ENCODE assay signal across 20 cellular contexts in genomic region chr17:74999523-74999922, GRCh38. TPM values are rescaled to one million over a fixed set of nuclear protein-coding genes. Genes with fewer than 3 reads are reported as not detected.
"Had no signal": no experiment of that assay in that cellular context is flagged by ENCODE, and none has a peak within 500 bp of the region (broad histone marks: within the 10 kb centered on the region; RNA-seq: fewer than 3 reads in every experiment).

No MANE protein-coding gene starts in this region.

- H3K4me1 ChIP-seq: neural progenitor cell had no signal

- H3K27me3 ChIP-seq: esophagus squamous epithelium, neural progenitor cell had no signal

- H3K9me3 ChIP-seq: esophagus squamous epithelium, thoracic aorta had no signal

- H3K4me3 ChIP-seq: esophagus squamous epithelium, neural progenitor cell, skin epidermis, thoracic aorta had no signal

- DNase-seq: activated CD4-positive, alpha-beta T cell treated with anti-CD3 and anti-CD28 coated beads for 1 hour; activated CD4-positive, alpha-beta T cell treated with anti-CD3 and anti-CD28 coated beads, Interleukin-2, amount 10 ng/mL, durations not matched to agents 7 days and 5 days; activated CD8-positive, alpha-beta T cell treated with anti-CD3 and anti-CD28 coated beads for 36 hours; activated gamma-delta T cell treated with Interleukin-2 at 50 U/mL for 16 hours; activated naive CD4-positive, alpha-beta T cell treated with anti-CD3 and anti-CD28 coated beads, Interleukin-2, amount 50 U/mL, for 16 hours; activated T-cell treated with anti-CD3 and anti-CD28 coated beads, Interleukin-2, amount 50 U/mL, for 4 hours; amygdala; effector CD8-positive, alpha-beta T cell; esophagus squamous epithelium; foreskin melanocyte; midbrain; naive thymus-derived CD8-positive, alpha-beta T cell; stimulated activated CD4-positive, alpha-beta T cell treated with anti-CD3 and anti-CD28 coated beads, Interleukin-12 subunit alpha, Interleukin-12 subunit beta, amount 100 ng/mL, for 4 hours; stimulated activated CD4-positive, alpha-beta T cell treated with anti-CD3 and anti-CD28 coated beads, Interleukin-4, amount 100 ng/mL, for 1 hour; T-helper 9 cell; trophoblast cell had no signal

- H3K27ac ChIP-seq: epithelial cell of prostate, esophagus squamous epithelium, neural progenitor cell, skin epidermis, thoracic aorta had no signal

- H3K36me3 ChIP-seq: neural progenitor cell had no signal

RNA-seq across cellular contexts. Expression of gene CDR2L, which starts 12.1 kb away (rescaled TPM):
- polyA plus RNA-seq: naive thymus-derived CD8-positive, alpha-beta T cell had no signal
